ENCODE assay signal across 9 cellular contexts in the genomic region with DNA sequence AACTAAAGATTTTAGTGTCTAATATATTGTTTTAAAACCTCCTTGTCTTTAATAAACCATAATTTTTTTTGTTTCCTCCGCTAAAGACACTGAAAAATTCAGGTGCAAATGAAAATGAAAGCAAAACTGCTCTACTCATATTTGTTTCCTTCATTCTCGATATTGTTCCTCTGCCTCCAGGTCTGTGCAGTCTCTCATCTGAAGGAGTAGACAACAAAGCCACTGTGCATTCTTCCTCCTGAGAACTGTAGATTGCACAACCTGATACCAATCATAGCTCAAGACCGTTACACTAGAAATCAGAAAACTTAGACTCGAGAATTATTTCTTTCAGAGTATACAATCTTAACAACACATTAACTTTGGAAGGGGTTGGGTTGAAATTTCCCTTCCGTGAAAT.
DNase-seq lines count a peak whose midpoint lies in the region; ATAC-seq and TF ChIP-seq lines count a peak whose summit lies in the region.
"Had no signal": no experiment of that assay in that cellular context is flagged by ENCODE, and none has a peak within 500 bp of the region (broad histone marks: within the 10 kb centered on the region; RNA-seq: fewer than 3 reads in every experiment).

No MANE protein-coding gene starts in this region.

- no peaks in the 10 kb centered on the region for H3K9me3 Mint-ChIP-seq in stimulated activated naive CD8-positive, alpha-beta T cell treated with anti-CD3 and anti-CD28 coated beads, Interleukin-15, Interleukin-2, amounts not matched to agents 100 ng/mL and 50 ng/mL, for 24 hours
- no peaks in the 10 kb centered on the region for H3K9me3 Mint-ChIP-seq in activated T-helper 17 cell treated with anti-CD3 and anti-CD28 coated beads, Interleukin-2, amount 50 U/mL, for 72 hours

- no peak for TF ChIP-seq CTCF in dorsolateral prefrontal cortex (IDR thresholded peaks at IDR 0.05 in 54 of 56, conservative IDR thresholded peaks at IDR 0.05 in 2 of 56; ENCODE audit: low read depth in 1 of 56, partially characterized antibody in 56 of 56)

- peaks cover 3% of the 10 kb centered on the region for H3K4me1 Mint-ChIP-seq in stimulated activated naive CD8-positive, alpha-beta T cell treated with anti-CD3 and anti-CD28 coated beads, Interleukin-15, Interleukin-2, amounts not matched to agents 100 ng/mL and 50 ng/mL, for 24 hours (ENCODE audit: low read depth)
- H3K4me1 Mint-ChIP-seq in activated T-helper 17 cell treated with anti-CD3 and anti-CD28 coated beads, Interleukin-2, amount 50 U/mL, for 72 hours = no peaks in the 10 kb centered on the region

- H3K27me3 ChIP-seq in dorsolateral prefrontal cortex = no peaks in the 10 kb centered on the region

- H3K4me3 ChIP-seq in dorsolateral prefrontal cortex = peak overlapping the region in 19 of 59 donors; percentile 2 to 37 (median 18)
- H3K4me3 ChIP-seq: K562 had no signal

- no peak for ATAC-seq in stimulated activated naive CD8-positive, alpha-beta T cell treated with anti-CD3 and anti-CD28 coated beads, Interleukin-15, Interleukin-2, amounts not matched to agents 100 U/mL and 50 U/mL, for 24 hours
- peak; percentile 47 for ATAC-seq in activated T-helper 17 cell treated with anti-CD3 and anti-CD28 coated beads, Interleukin-2, amount 50 U/mL, for 72 hours (replicated peaks)
- ATAC-seq in left colon (peak; percentile 73), HG02885 (IDR thresholded peaks at IDR 0.05; ENCODE audit: poor library complexity, unreplicated experiment) (no peak)
- ATAC-seq: K562 had no signal

- H3K27me3 Mint-ChIP-seq in stimulated activated naive CD8-positive, alpha-beta T cell treated with anti-CD3 and anti-CD28 coated beads, Interleukin-15, Interleukin-2, amounts not matched to agents 100 ng/mL and 50 ng/mL, for 24 hours = no peaks in the 10 kb centered on the region
- no peaks in the 10 kb centered on the region for H3K27me3 Mint-ChIP-seq in activated T-helper 17 cell treated with anti-CD3 and anti-CD28 coated beads, Interleukin-2, amount 50 U/mL, for 72 hours

- no peak for DNase-seq in stimulated activated naive CD8-positive, alpha-beta T cell treated with anti-CD3 and anti-CD28 coated beads, Interleukin-15, Interleukin-2, amounts not matched to agents 100 U/mL and 50 U/mL, for 24 hours
- DNase-seq in left colon (no peak), dorsolateral prefrontal cortex (no peak), foreskin melanocyte (no peak), SHP77 (lab: John Stamatoyannopoulos, UW) (no peak)

- H3K4me3 Mint-ChIP-seq in stimulated activated naive CD8-positive, alpha-beta T cell treated with anti-CD3 and anti-CD28 coated beads, Interleukin-15, Interleukin-2, amounts not matched to agents 100 ng/mL and 50 ng/mL, for 24 hours = peak overlapping the region; percentile 75
- peak overlapping the region; percentile 57 for H3K4me3 Mint-ChIP-seq in activated T-helper 17 cell treated with anti-CD3 and anti-CD28 coated beads, Interleukin-2, amount 50 U/mL, for 72 hours

- peak overlapping the region; percentile 61 for H3K27ac Mint-ChIP-seq in stimulated activated naive CD8-positive, alpha-beta T cell treated with anti-CD3 and anti-CD28 coated beads, Interleukin-15, Interleukin-2, amounts not matched to agents 100 ng/mL and 50 ng/mL, for 24 hours
- H3K27ac Mint-ChIP-seq in activated T-helper 17 cell treated with anti-CD3 and anti-CD28 coated beads, Interleukin-2, amount 50 U/mL, for 72 hours = no peak overlapping the region

- intact Hi-C loops in left colon (cut with DNase I, micrococcal nuclease) = no loop called here
- intact Hi-C loops in dorsolateral prefrontal cortex (cut with DNase I) = no loop called here

- no peak overlapping the region for H3K27ac ChIP-seq in dorsolateral prefrontal cortex

- H3K36me3 Mint-ChIP-seq in stimulated activated naive CD8-positive, alpha-beta T cell treated with anti-CD3 and anti-CD28 coated beads, Interleukin-15, Interleukin-2, amounts not matched to agents 100 ng/mL and 50 ng/mL, for 24 hours (ENCODE audit: low read depth) = no peaks in the 10 kb centered on the region
- no peaks in the 10 kb centered on the region for H3K36me3 Mint-ChIP-seq in activated T-helper 17 cell treated with anti-CD3 and anti-CD28 coated beads, Interleukin-2, amount 50 U/mL, for 72 hours (ENCODE audit: low read depth)

Comparison
In these comparisons a context has a peak if more than half of its experiments do, and no peak if none do; other contexts are left out.
1. ATAC-seq: peak in activated T-helper 17 cell treated with anti-CD3 and anti-CD28 coated beads, Interleukin-2, amount 50 U/mL, for 72 hours (single experiment) and left colon (single experiment); none in stimulated activated naive CD8-positive, alpha-beta T cell treated with anti-CD3 and anti-CD28 coated beads, Interleukin-15, Interleukin-2, amounts not matched to agents 100 U/mL and 50 U/mL, for 24 hours (single experiment) and HG02885 (single experiment).